In the genomic region with DNA sequence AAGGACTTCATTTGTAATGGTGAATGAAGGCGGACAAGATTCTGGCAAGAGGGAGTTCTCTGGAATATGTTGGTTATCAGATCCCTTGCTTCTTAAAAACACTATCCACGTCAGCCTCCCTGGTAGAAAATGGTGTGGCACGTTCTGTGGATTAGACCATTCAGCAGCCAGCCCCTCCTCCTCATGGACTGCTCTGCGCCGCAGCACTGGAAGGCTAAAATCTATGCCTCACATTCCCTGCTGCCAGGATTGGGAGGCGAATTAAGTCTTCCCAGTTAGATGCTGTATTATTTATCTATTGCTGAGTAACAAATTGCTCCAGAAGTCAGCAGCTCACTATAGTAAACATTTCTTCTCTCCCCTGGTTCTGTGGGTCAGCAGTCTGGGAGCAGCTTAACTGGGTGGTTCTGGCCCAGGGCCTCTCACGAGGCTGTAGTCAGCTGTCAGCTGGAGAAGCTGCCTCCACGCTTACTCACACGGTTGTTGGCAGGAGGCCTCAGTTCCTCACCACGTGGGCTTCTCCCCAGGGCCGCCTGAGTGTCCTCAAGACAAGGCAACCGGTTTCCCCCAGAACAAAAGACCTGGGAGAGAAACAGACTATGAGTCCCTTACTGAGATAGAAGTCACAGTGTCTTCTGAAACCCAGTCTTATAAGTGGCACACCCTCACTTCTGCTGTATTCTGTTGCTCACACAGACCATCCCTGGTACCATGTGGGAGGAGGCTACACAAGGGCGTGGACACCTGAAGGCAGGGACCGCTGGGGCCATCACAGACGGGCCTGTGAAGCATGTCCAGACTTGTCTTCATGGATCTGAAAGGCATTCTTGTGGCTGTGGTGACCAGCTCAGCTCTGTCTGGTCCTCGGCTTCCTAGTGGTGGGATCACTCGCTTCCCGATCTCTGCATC, we compare ENCODE assay signal across 2 cellular contexts.
TF ChIP-seq lines count a peak whose summit lies in the region.

No MANE protein-coding gene starts in this region.

TF ChIP-seq in SK-N-SH, 30 proteins besides CTCF, POLR2A, EP300 and RAD21 (continued from another document and continues in another):
- TF ChIP-seq, protein P1, sequence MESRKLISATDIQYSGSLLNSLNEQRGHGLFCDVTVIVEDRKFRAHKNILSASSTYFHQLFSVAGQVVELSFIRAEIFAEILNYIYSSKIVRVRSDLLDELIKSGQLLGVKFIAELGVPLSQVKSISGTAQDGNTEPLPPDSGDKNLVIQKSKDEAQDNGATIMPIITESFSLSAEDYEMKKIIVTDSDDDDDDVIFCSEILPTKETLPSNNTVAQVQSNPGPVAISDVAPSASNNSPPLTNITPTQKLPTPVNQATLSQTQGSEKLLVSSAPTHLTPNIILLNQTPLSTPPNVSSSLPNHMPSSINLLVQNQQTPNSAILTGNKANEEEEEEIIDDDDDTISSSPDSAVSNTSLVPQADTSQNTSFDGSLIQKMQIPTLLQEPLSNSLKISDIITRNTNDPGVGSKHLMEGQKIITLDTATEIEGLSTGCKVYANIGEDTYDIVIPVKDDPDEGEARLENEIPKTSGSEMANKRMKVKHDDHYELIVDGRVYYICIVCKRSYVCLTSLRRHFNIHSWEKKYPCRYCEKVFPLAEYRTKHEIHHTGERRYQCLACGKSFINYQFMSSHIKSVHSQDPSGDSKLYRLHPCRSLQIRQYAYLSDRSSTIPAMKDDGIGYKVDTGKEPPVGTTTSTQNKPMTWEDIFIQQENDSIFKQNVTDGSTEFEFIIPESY (IDR thresholded peaks at IDR 0.05; ENCODE audit: borderline replicate concordance, low read depth): no peak
- TF ChIP-seq TAF1 (IDR thresholded peaks at IDR 0.05; ENCODE audit: borderline replicate concordance, low read depth, low read length) (no peak), TEAD4 (IDR thresholded peaks at IDR 0.05; ENCODE audit: borderline replicate concordance, insufficient read depth) (no peak), FOXJ3 (CRISPR knock-in tag; IDR thresholded peaks at IDR 0.05) (no peak), CHD2 (IDR thresholded peaks at IDR 0.05; ENCODE audit: low read length, partially characterized antibody) (no peak), SIN3A (IDR thresholded peaks at IDR 0.05; ENCODE audit: borderline replicate concordance, low read depth, low read length) (no peak), PBX3 (IDR thresholded peaks at IDR 0.05) (peak; percentile 36; the same call in 1 of the 2 replicates), MXI1 (IDR thresholded peaks at IDR 0.05; ENCODE audit: low read depth, low read length) (no peak), NFIC (IDR thresholded peaks at IDR 0.05; ENCODE audit: borderline replicate concordance) (peak; percentile 70), REST (IDR thresholded peaks at IDR 0.05; ENCODE audit: low read depth, low read length) (no peak), USF1 (IDR thresholded peaks at IDR 0.05; ENCODE audit: borderline replicate concordance, low read depth) (peak; percentile 75), FOXM1 (IDR thresholded peaks at IDR 0.05; ENCODE audit: low read depth) (no peak), ELF1 (IDR thresholded peaks at IDR 0.05) (no peak), RFX5 (IDR thresholded peaks at IDR 0.05; ENCODE audit: low read length) (no peak), IRF3 (IDR thresholded peaks at IDR 0.05; ENCODE audit: low read depth, low read length) (no peak), TCF12 (IDR thresholded peaks at IDR 0.05) (peak; percentile 38; the same call in 1 of the 2 replicates), POLR2AphosphoS5 (IDR thresholded peaks at IDR 0.05; ENCODE audit: low read depth, low read length) (no peak), GATA2 (CRISPR knock-in tag; IDR thresholded peaks at IDR 0.05) (no peak), GABPA (IDR thresholded peaks at IDR 0.05; ENCODE audit: low read depth) (no peak), NRF1 (IDR thresholded peaks at IDR 0.05; ENCODE audit: low read depth, low read length) (no peak), SMC3 (IDR thresholded peaks at IDR 0.05; ENCODE audit: low read depth, low read length) (no peak)

TF ChIP-seq in GM23338, 12 proteins besides CTCF, POLR2A, EP300 and RAD21 (continued from another document):
- TF ChIP-seq ETS1 (IDR thresholded peaks at IDR 0.05) (no peak), EZH2phosphoT487 (IDR thresholded peaks at IDR 0.05; ENCODE audit: unreplicated experiment) (no peak)
